ENCODE assay signal across 10 cellular contexts in genomic region chr17:32310927-32311568, GRCh38. TPM values are rescaled to one million over a fixed set of nuclear protein-coding genes. Genes with fewer than 3 reads are reported as not detected.
A peak's percentile ranks its signal among the peaks of the same experiment; 100 is the strongest.
DNase-seq lines count a peak whose midpoint lies in the region; ATAC-seq and TF ChIP-seq lines count a peak whose summit lies in the region.
"Had no signal": no experiment of that assay in that cellular context is flagged by ENCODE, and none has a peak within 500 bp of the region (broad histone marks: within the 10 kb centered on the region; RNA-seq: fewer than 3 reads in every experiment).

No MANE protein-coding gene starts in this region.

- TF ChIP-seq EP300 in sigmoid colon (IDR thresholded peaks at IDR 0.05), result no peak

- no peak for TF ChIP-seq POLR2A in sigmoid colon (IDR thresholded peaks at IDR 0.05)
- no peak for TF ChIP-seq POLR2A in uterus (IDR thresholded peaks at IDR 0.05)

- H3K9me3 ChIP-seq in H9 (ENCODE audit: control insufficient read depth, low read depth, low read length) (no peaks in the 10 kb centered on the region), Panc1 (ENCODE audit: control insufficient read depth, insufficient read depth, low read depth, low read length) (no peaks in the 10 kb centered on the region), sigmoid colon (no peaks in the 10 kb centered on the region), uterus (no peaks in the 10 kb centered on the region)

- BruUV-seq in Panc1 (replicated peaks; lab: Mats Ljungman, UMichigan), result no TSS peak

- H2BK15ac ChIP-seq in H9 (ENCODE audit: low read depth, low read length), result no peak overlapping the region

- H3K27me3 ChIP-seq in H9 (ENCODE audit: insufficient read depth, low read length), result no peaks in the 10 kb centered on the region
- no peaks in the 10 kb centered on the region for H3K27me3 ChIP-seq in Panc1 (ENCODE audit: control insufficient read depth, insufficient read depth, low read length)
- H3K27me3 ChIP-seq in sigmoid colon, result no peaks in the 10 kb centered on the region
- no peaks in the 10 kb centered on the region for H3K27me3 ChIP-seq in uterus

- no peak overlapping the region for H2BK20ac ChIP-seq in H9 (ENCODE audit: low read depth, low read length, poor library complexity, severe bottlenecking)

- POLR2A ChIA-PET in Panc1 (lab: Charles Lee), result interaction anchor here (0.5 kb wide), 1 partner anchor 52 kb away, joined by 11 read pairs; no protein-coding TSS in a partner anchor
- POLR2A ChIA-PET in GM10248 (lab: Yijun Ruan, JAX), result interaction anchor here (0.7 kb wide), 2 partner anchors 9 to 1357 kb away, joined by 4 read pairs; no protein-coding TSS in a partner anchor

- no peaks in the 10 kb centered on the region for H4K20me1 ChIP-seq in H9 (ENCODE audit: control insufficient read depth, insufficient read depth, insufficient read length)

- H3K56ac ChIP-seq in H9 (ENCODE audit: insufficient read length, low read depth, low read length), result no peak overlapping the region

- no peak overlapping the region for H3K14ac ChIP-seq in H9 (ENCODE audit: insufficient read depth, low read length)

- no peaks in the 10 kb centered on the region for H3K79me1 ChIP-seq in H9 (ENCODE audit: insufficient read depth, low read depth, low read length, poor library complexity, severe bottlenecking)

- TF ChIP-seq CTCF in H9 (conservative IDR thresholded peaks at IDR 0.05) (no peak), Panc1 (IDR thresholded peaks at IDR 0.05) (no peak), fibroblast of the aortic adventitia (IDR thresholded peaks at IDR 0.05; ENCODE audit: insufficient read depth, low read length) (no peak), sigmoid colon (IDR thresholded peaks at IDR 0.05) (no peak), GM10248 (IDR thresholded peaks at IDR 0.05; ENCODE audit: control extremely low read depth, extremely low read depth, low read depth, missing control alignments) (no peak), uterus (IDR thresholded peaks at IDR 0.05) (no peak)

- peak overlapping the region; percentile 10 to 30; a peak in 4 of 5 replicates for H3K4me3 Mint-ChIP-seq in H9

- peaks cover 5 to 24% (median 8%) of the 10 kb centered on the region in 3 experiments; a peak in 4 of 7 replicates for H3K36me3 Mint-ChIP-seq in H9 (ENCODE audit: insufficient read depth in 1 of 3, low read depth in 3 of 3)

- intact Hi-C loops in Panc1 (cut with micrococcal nuclease; ENCODE audit: unreplicated experiment), result no loop called here
- intact Hi-C loops in sigmoid colon (cut with DNase I), result no loop called here
- intact Hi-C loops in uterus (cut with DNase I; ENCODE audit: low total_unique reads), result no loop called here

- no peak overlapping the region for H3K4ac ChIP-seq in H9 (ENCODE audit: low read depth, low read length)

- peaks cover 5% of the 10 kb centered on the region for H3K27me3 Mint-ChIP-seq in H9 (ENCODE audit: low read depth)

- H3K4me3 ChIP-seq in Panc1 (ENCODE audit: low read depth in 2 of 2, low read length in 2 of 2) (no peak overlapping the region), fibroblast of the aortic adventitia (ENCODE audit: low read depth, low read length) (no peak overlapping the region), sigmoid colon (peak overlapping the region; percentile 2 to 29 (median 14)), uterus (peak overlapping the region in 1 of 2 donors; percentile 12)

- no peaks in the 10 kb centered on the region for H3K79me2 ChIP-seq in H9 (ENCODE audit: insufficient read depth, low read length)

- H3K18ac ChIP-seq in H9 (ENCODE audit: insufficient read length, low read depth, low read length), result no peak overlapping the region

- H3K36me3 ChIP-seq in Panc1 (ENCODE audit: control insufficient read depth, insufficient read depth, low read length) (no peaks in the 10 kb centered on the region), sigmoid colon (no peaks in the 10 kb centered on the region), uterus (no peaks in the 10 kb centered on the region)

- no peak overlapping the region for H2BK5ac ChIP-seq in H9 (ENCODE audit: insufficient read length, low read length)

- no peak overlapping the region for H2AFZ ChIP-seq in H9 (ENCODE audit: low read length)

- H4K5ac ChIP-seq in H9 (ENCODE audit: insufficient read length, low read depth, low read length), result no peak overlapping the region

- DNase-seq in H9 (no peak), Panc1 (ENCODE audit: low read depth, low spot score) (no peak), fibroblast of the aortic adventitia (ENCODE audit: low read depth) (peak; percentile 48), sigmoid colon (no peak), GM10248 (ENCODE audit: extremely low spot score) (no peak), uterus (no peak)
- no peak for DNase-seq in activated CD4-positive, CD25-positive, alpha-beta regulatory T cell (lab: John Stamatoyannopoulos, UW)
- DNase-seq: DND-41, NCI-H748 treated with DMSO at 0.1 percent for 48 hours had no signal

- no peak overlapping the region for H4K91ac ChIP-seq in H9 (ENCODE audit: insufficient read length, low read depth, low read length)

- peak overlapping the region; percentile 34 to 54 (median 48); a peak in 4 of 7 replicates for H3K27ac Mint-ChIP-seq in H9

- CTCF ChIA-PET in Panc1 (lab: Charles Lee) (interaction anchor here (0.6 kb wide), 3 partner anchors 44 to 478 kb away, joined by 7 to 14 read pairs (median 11); no protein-coding TSS in a partner anchor), GM10248 (lab: Yijun Ruan, JAX) (no interaction called here)

- no peak overlapping the region for H3K23ac ChIP-seq in H9 (ENCODE audit: insufficient read length, low read depth, low read length)

- H3T11ph ChIP-seq in H9 (ENCODE audit: low read length), result no peak overlapping the region

- no peak overlapping the region for H2AK5ac ChIP-seq in H9 (ENCODE audit: insufficient read length, low read length)

- peaks cover 37 to 40% of the 10 kb centered on the region in 2 experiments for H3K4me1 Mint-ChIP-seq in H9

- H3K9ac ChIP-seq in H9 (ENCODE audit: extremely low read depth, insufficient read length, low read length), result no peak overlapping the region

- H3K4me1 ChIP-seq in H9 (ENCODE audit: insufficient read depth, low read length) (peaks cover 15% of the 10 kb centered on the region), Panc1 (ENCODE audit: control insufficient read depth, insufficient read depth, low read length) (0 out of 2 replicates have a peak, but pooled peaks cover 4% of the 10 kb centered on the region), sigmoid colon (peaks cover 0 to 8% (median 7%) of the 10 kb centered on the region in 4 donors), uterus (no peaks in the 10 kb centered on the region)

- H3K4me2 ChIP-seq in H9 (ENCODE audit: insufficient read depth, insufficient read length, low read length), result peak overlapping the region; percentile 21

- ATAC-seq in Panc1 (peak; percentile 63; the same call in 1 of the 2 replicates), GM21381 (IDR thresholded peaks at IDR 0.05; ENCODE audit: unreplicated experiment) (no peak)

- H3K27ac ChIP-seq in H9 (ENCODE audit: insufficient read length, low read depth, low read length), result no peak overlapping the region
- no peak overlapping the region for H3K27ac ChIP-seq in Panc1 (ENCODE audit: low read length)
- peak overlapping the region in 1 of 4 donors; percentile 22 for H3K27ac ChIP-seq in sigmoid colon
- peak overlapping the region in 1 of 2 donors; percentile 13 for H3K27ac ChIP-seq in uterus

- H3K23me2 ChIP-seq in H9 (ENCODE audit: insufficient read length, low read depth, low read length, poor library complexity, severe bottlenecking), result no peaks in the 10 kb centered on the region

- no peaks in the 10 kb centered on the region for H3K9me3 Mint-ChIP-seq in H9

- WGBS in H9 (ENCODE audit: extremely low coverage, insufficient read length, low lambda C conversion rate), result no CpG with 5 or more reads among the region's 11 CpGs
- 12 to 47% methylated on average over 11 of the region's 11 CpGs for WGBS in sigmoid colon, 2 donors

- no peak overlapping the region for H2BK12ac ChIP-seq in H9 (ENCODE audit: insufficient read length, low read depth, low read length)

- H2BK120ac ChIP-seq in H9 (ENCODE audit: low read depth, low read length, poor library complexity, severe bottlenecking), result no peak overlapping the region

- in situ Hi-C loops in Panc1 (cut with HindIII; ENCODE audit: low pct_unique_long_range_greater_than_20kb, low sequenced_read_pairs), result no loop called here

- no peak overlapping the region for H4K8ac ChIP-seq in H9 (replicated peaks; ENCODE audit: insufficient read length, low read depth, low read length)

RNA-seq across cellular contexts. Expression of gene C17orf75, which starts 30.9 kb away (rescaled TPM):
- total RNA-seq in H9 (2021) (37.4 and 40.4 TPM in 2 replicates), Panc1 (2021; ENCODE audit: unreplicated experiment) (31.6 TPM), fibroblast of the aortic adventitia (ENCODE audit: low replicate concordance) (18.0 and 19.2 TPM in 2 replicates), sigmoid colon (10 to 100 TPM; 10.5 to 19.6 (median 11.2) TPM), uterus (10 to 100 TPM; 11.8 to 40.9 (median 18.0) TPM)
- polyA plus RNA-seq in Panc1 (2012; ENCODE audit: insufficient read length), result 25.8 TPM
- polyA plus RNA-seq in sigmoid colon, result 10 to 100 TPM; 10.0 to 16.4 (median 10.8) TPM

RNA-seq across cellular contexts. Expression of gene ZNF207, which starts 38.9 kb away (rescaled TPM):
- total RNA-seq in H9 (2021) (283 and 296 TPM in 2 replicates), Panc1 (2021; ENCODE audit: unreplicated experiment) (215 TPM), fibroblast of the aortic adventitia (ENCODE audit: low replicate concordance) (92.6 and 202 TPM in 2 replicates), sigmoid colon (100 to 1,000 TPM; 100 to 132 (median 108) TPM), uterus (100 to 1,000 TPM in 3 of 4 donors, 10 to 100 TPM in 1; 82.1 to 252 (median 210) TPM)
- 108 TPM for polyA plus RNA-seq in Panc1 (2012; ENCODE audit: insufficient read length)
- 10 to 100 TPM; 61.9 to 95.5 (median 62.9) TPM for polyA plus RNA-seq in sigmoid colon

RNA-seq across cellular contexts. Expression of gene RHBDL3, which starts 45.4 kb away (rescaled TPM):
- total RNA-seq in H9 (2021) (8.7 and 12.5 TPM in 2 replicates), Panc1 (2021; ENCODE audit: unreplicated experiment) (3.2 TPM), fibroblast of the aortic adventitia (ENCODE audit: low replicate concordance) (0.09 TPM in 1 of 2 replicates, not detected in the other), sigmoid colon (under 1 TPM; 0.36 to 0.83 (median 0.68) TPM), uterus (1 to 10 TPM in 2 of 4 donors, under 1 TPM in 1, not detected in 1; 0.29 to 3.8 (median 2.4) TPM)
- 2.5 TPM for polyA plus RNA-seq in Panc1 (2012; ENCODE audit: insufficient read length)
- polyA plus RNA-seq in sigmoid colon, result under 1 TPM in 2 of 3 donors, not detected in 1; 0.23 to 0.67 TPM

Comparison
In these comparisons a context has a peak if more than half of its experiments do, and no peak if none do; other contexts are left out.
1. H3K4me3 ChIP-seq: peak in sigmoid colon (4 of 4); none in Panc1 (0 of 2) and fibroblast of the aortic adventitia (single experiment).